ENCODE assay signal across 1 cellular context in genomic region chr1:45583666-45584350, GRCh38.
A peak's percentile ranks its signal among the peaks of the same experiment; 100 is the strongest.
TF ChIP-seq lines count a peak whose summit lies in the region.

Gene NASP (plus strand): TSS chr1:45584041. CDS start chr1:45584147, 106 bp downstream.

TF ChIP-seq in HepG2, 621 proteins besides CTCF, POLR2A, EP300 and RAD21 (continued from another document and continues in another):
- TF ChIP-seq HMGXB4 (CRISPR knock-in tag; IDR thresholded peaks at IDR 0.05; ENCODE audit: borderline replicate concordance in 1 of 2, low read depth in 1 of 2) (peak; percentile 29 to 82; a peak in 3 of 4 replicates), ZNF780A (CRISPR knock-in tag; IDR thresholded peaks at IDR 0.05) (peak; percentile 83; the same call in 1 of the 2 replicates), ZNF510 (CRISPR knock-in tag; IDR thresholded peaks at IDR 0.05; ENCODE audit: low read depth) (no peak), ZNF589 (CRISPR knock-in tag; conservative IDR thresholded peaks at IDR 0.05) (0 out of 2 replicates have a peak, but pooled peaks have one; percentile 80), ZSCAN5A (CRISPR knock-in tag; IDR thresholded peaks at IDR 0.05; ENCODE audit: borderline replicate concordance) (no peak), ZBTB49 (CRISPR knock-in tag; IDR thresholded peaks at IDR 0.05; ENCODE audit: borderline replicate concordance) (0 out of 2 replicates have a peak, but pooled peaks have one; percentile 24), RXRB (CRISPR knock-in tag; IDR thresholded peaks at IDR 0.05; ENCODE audit: borderline replicate concordance) (no peak; the same call in none of the 2 replicates), ZBTB34 (CRISPR knock-in tag; IDR thresholded peaks at IDR 0.05) (no peak), ZNF451 (CRISPR knock-in tag; IDR thresholded peaks at IDR 0.05) (no peak), ZNF335 (CRISPR knock-in tag; IDR thresholded peaks at IDR 0.05) (no peak), PLSCR1 (CRISPR knock-in tag; IDR thresholded peaks at IDR 0.05; ENCODE audit: borderline replicate concordance) (no peak), ELF1 (CRISPR knock-in tag; IDR thresholded peaks at IDR 0.05) (peak; percentile 54), ZNF792 (CRISPR knock-in tag; IDR thresholded peaks at IDR 0.05) (no peak), TEF (CRISPR knock-in tag; IDR thresholded peaks at IDR 0.05) (no peak), ZNF468 (CRISPR knock-in tag; IDR thresholded peaks at IDR 0.05) (no peak), ZNF549 (CRISPR knock-in tag; IDR thresholded peaks at IDR 0.05) (no peak), MTA3 (CRISPR knock-in tag; IDR thresholded peaks at IDR 0.05) (no peak), ZNF382 (CRISPR knock-in tag; IDR thresholded peaks at IDR 0.05; ENCODE audit: borderline replicate concordance) (no peak), PBX3 (CRISPR knock-in tag; IDR thresholded peaks at IDR 0.05; ENCODE audit: borderline replicate concordance) (no peak), BCL6 (CRISPR knock-in tag; IDR thresholded peaks at IDR 0.05) (no peak), TRIM22 (IDR thresholded peaks at IDR 0.05) (no peak), ZFYVE20 (CRISPR knock-in tag; IDR thresholded peaks at IDR 0.05; ENCODE audit: borderline replicate concordance, low read depth) (no peak), ZNF281 (CRISPR knock-in tag; IDR thresholded peaks at IDR 0.05; ENCODE audit: borderline replicate concordance) (no peak), TBP (CRISPR knock-in tag; IDR thresholded peaks at IDR 0.05) (no peak), BCL3 (CRISPR knock-in tag; IDR thresholded peaks at IDR 0.05) (no peak), ZNF784 (CRISPR knock-in tag; IDR thresholded peaks at IDR 0.05; ENCODE audit: borderline replicate concordance) (no peak), MED8 (CRISPR knock-in tag; IDR thresholded peaks at IDR 0.05; ENCODE audit: insufficient replicate concordance) (no peak), HMGXB3 (CRISPR knock-in tag; IDR thresholded peaks at IDR 0.05; ENCODE audit: borderline replicate concordance) (peak; percentile 59; the same call in 1 of the 2 replicates)
